ENCODE assay signal across 13 cellular contexts in the genomic region with DNA sequence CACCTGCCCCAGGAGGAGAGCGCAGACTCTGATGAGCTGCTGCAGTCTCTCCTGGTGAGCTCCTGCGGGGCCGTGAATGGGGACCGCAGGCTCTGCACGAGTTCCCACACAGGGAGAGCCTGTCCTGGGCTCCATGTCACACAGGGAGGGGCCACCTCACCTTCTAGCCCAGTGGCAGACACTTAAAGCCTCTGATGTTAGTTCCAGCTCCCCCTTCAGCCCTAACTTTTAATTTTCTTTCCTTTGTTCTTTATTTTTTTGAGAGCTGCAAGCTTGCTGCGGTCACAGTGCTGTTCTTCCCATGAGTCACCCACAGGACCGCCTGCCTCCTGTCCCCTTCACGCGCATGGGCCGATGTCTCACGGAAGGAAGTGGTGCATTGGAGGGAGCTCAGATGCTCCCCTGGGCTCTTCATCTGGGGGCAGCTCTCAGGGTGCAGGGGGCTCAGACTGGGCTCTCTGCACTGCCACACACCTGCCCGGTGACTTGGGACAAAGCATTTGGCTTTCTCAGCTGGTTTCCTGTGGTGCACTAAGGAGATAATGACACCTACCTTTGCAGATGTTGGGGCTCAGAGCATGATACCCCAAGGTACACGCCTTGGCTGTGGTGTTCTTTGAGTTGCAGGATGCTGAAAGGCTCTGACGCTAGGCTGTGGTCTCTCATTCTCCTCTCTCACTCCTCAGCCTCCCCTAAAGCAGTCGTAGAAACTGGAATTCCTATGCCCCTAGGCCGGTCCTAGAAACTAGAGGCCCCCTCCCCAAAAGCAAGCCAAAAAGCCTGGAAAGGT. TPM values are rescaled to one million over a fixed set of nuclear protein-coding genes. Genes with fewer than 3 reads are reported as not detected.
A peak's percentile ranks its signal among the peaks of the same experiment; 100 is the strongest.
DNase-seq lines count a peak whose midpoint lies in the region; ATAC-seq and TF ChIP-seq lines count a peak whose summit lies in the region.
"Had no signal": no experiment of that assay in that cellular context is flagged by ENCODE, and none has a peak within 500 bp of the region (broad histone marks: within the 10 kb centered on the region; RNA-seq: fewer than 3 reads in every experiment).

No MANE protein-coding gene starts in this region.

- CTCF ChIA-PET in HCT116 (lab: Charles Lee): no interaction called here
- CTCF ChIA-PET in activated CD4-positive, alpha-beta T cell treated with anti-CD3 and anti-CD28 coated beads, Interleukin-2, amount 10 ng/mL, durations not matched to agents 7 days and 5 days (lab: Charles Lee): no interaction called here

- no peak overlapping the region for H2AFZ ChIP-seq in HCT116 (ENCODE audit: low read depth, low read length, poor library complexity, severe bottlenecking)

- no peak overlapping the region for H3K9ac ChIP-seq in HCT116 (ENCODE audit: low read length)

- peak; percentile 1 for DNase-seq in HCT116 (ENCODE audit: low read depth, low spot score)
- DNase-seq in activated CD4-positive, alpha-beta T cell treated with anti-CD3 and anti-CD28 coated beads, Interleukin-2, amount 10 ng/mL, durations not matched to agents 7 days and 5 days: no peak
- peak; percentile 29 for DNase-seq in astrocyte of the hippocampus (ENCODE audit: low read depth, low spot score)
- DNase-seq in stimulated activated CD4-positive, alpha-beta T cell treated with anti-CD3 and anti-CD28 coated beads, Interleukin-2, amount 100 ng/mL, for 4 hours (ENCODE audit: low read depth): peak; percentile 22
- no peak for DNase-seq in NOMO-1 treated with dmso at 0.1 percent for 144 hours (lab: John Stamatoyannopoulos, UW; ENCODE audit: unreplicated experiment)
- no peak for DNase-seq in HuH-7.5 (ENCODE audit: low spot score)
- DNase-seq in left ventricle myocardium inferior: no peak
- DNase-seq in esophagus squamous epithelium (lab: John Stamatoyannopoulos, UW): no peak
- DNase-seq: anterior cingulate cortex, COR-L47, hypothalamus, Kasumi-1, NCI-H226 had no signal

- no peak for TF ChIP-seq CTCF in HCT116 (IDR thresholded peaks at IDR 0.05 in 2 of 3, conservative IDR thresholded peaks at IDR 0.05 in 1 of 3; ENCODE audit: borderline replicate concordance in 1 of 3, insufficient read depth in 1 of 3, low read depth in 2 of 3, low read length in 2 of 3)
- no peak for TF ChIP-seq CTCF in left ventricle myocardium inferior (IDR thresholded peaks at IDR 0.05; ENCODE audit: borderline replicate concordance)
- no peak for TF ChIP-seq CTCF in esophagus squamous epithelium (IDR thresholded peaks at IDR 0.05)

- H3K27ac ChIP-seq in HCT116 (ENCODE audit: low read depth, low read length): no peak overlapping the region
- H3K27ac ChIP-seq in left ventricle myocardium inferior (replicated peaks): no peak overlapping the region
- H3K27ac ChIP-seq in esophagus squamous epithelium: no peak overlapping the region

- peak; percentile 83 for ATAC-seq in HCT116

- H3K27me3 Mint-ChIP-seq in activated CD4-positive, alpha-beta T cell treated with anti-CD3 and anti-CD28 coated beads, Interleukin-2, amount 10 ng/mL, durations not matched to agents 7 days and 5 days: peaks cover 2% of the 10 kb centered on the region

- no peak overlapping the region for H3K4me3 Mint-ChIP-seq in activated CD4-positive, alpha-beta T cell treated with anti-CD3 and anti-CD28 coated beads, Interleukin-2, amount 10 ng/mL, durations not matched to agents 7 days and 5 days

- TF ChIP-seq RAD21 in HCT116 (IDR thresholded peaks at IDR 0.05; ENCODE audit: low read depth): no peak

- RAD21 ChIA-PET in HCT116 (lab: Charles Lee; ENCODE audit: low non-redundant PET in 1 of 2, low total read pairs in 2 of 2, uncharacterized antibody in 2 of 2, unreplicated experiment in 2 of 2): no interaction called here

- whole genome bisulfite sequencing in esophagus squamous epithelium, 2 donors: 69 to 73% methylated on average over 11 to 14 of the region's 16 CpGs

- H3K9me2 ChIP-seq in HCT116 (ENCODE audit: insufficient read depth): no peaks in the 10 kb centered on the region

- peak overlapping the region; percentile 41 for H3K27ac Mint-ChIP-seq in activated CD4-positive, alpha-beta T cell treated with anti-CD3 and anti-CD28 coated beads, Interleukin-2, amount 10 ng/mL, durations not matched to agents 7 days and 5 days

- peaks cover 6% of the 10 kb centered on the region for H3K4me1 Mint-ChIP-seq in activated CD4-positive, alpha-beta T cell treated with anti-CD3 and anti-CD28 coated beads, Interleukin-2, amount 10 ng/mL, durations not matched to agents 7 days and 5 days

- H3K9me3 Mint-ChIP-seq in activated CD4-positive, alpha-beta T cell treated with anti-CD3 and anti-CD28 coated beads, Interleukin-2, amount 10 ng/mL, durations not matched to agents 7 days and 5 days: no peaks in the 10 kb centered on the region

- peaks cover 13% of the 10 kb centered on the region for H3K27me3 ChIP-seq in HCT116 (ENCODE audit: insufficient read depth, low read length)
- peaks cover 71% of the 10 kb centered on the region for H3K27me3 ChIP-seq in left ventricle myocardium inferior (ENCODE audit: low read depth)
- peaks cover 0 to 26% (median 0%) of the 10 kb centered on the region in 4 donors for H3K27me3 ChIP-seq in esophagus squamous epithelium

- intact Hi-C loops in HCT116 (cut with micrococcal nuclease) (no loop called here), left ventricle myocardium inferior (cut with micrococcal nuclease) (no loop called here), esophagus squamous epithelium (cut with DNase I) (no loop called here)

- no peaks in the 10 kb centered on the region for H4K20me1 ChIP-seq in HCT116 (ENCODE audit: insufficient read depth)

- H3K4me3 ChIP-seq in HCT116 (replicated peaks in 1 of 2; ENCODE audit: low read depth in 1 of 2, low read length in 2 of 2) (no peak overlapping the region), left ventricle myocardium inferior (no peak overlapping the region), esophagus squamous epithelium (no peak overlapping the region)

- H3K79me2 ChIP-seq in HCT116 (ENCODE audit: insufficient read depth, low read length): no peaks in the 10 kb centered on the region

- POLR2A ChIA-PET in HCT116 (lab: Charles Lee): no interaction called here
- POLR2A ChIA-PET in activated CD4-positive, alpha-beta T cell treated with anti-CD3 and anti-CD28 coated beads, Interleukin-2, amount 10 ng/mL, durations not matched to agents 7 days and 5 days (lab: Charles Lee): no interaction called here

- no peaks in the 10 kb centered on the region for H3K36me3 Mint-ChIP-seq in activated CD4-positive, alpha-beta T cell treated with anti-CD3 and anti-CD28 coated beads, Interleukin-2, amount 10 ng/mL, durations not matched to agents 7 days and 5 days (ENCODE audit: low read depth)

- H3K36me3 ChIP-seq in HCT116 (ENCODE audit: control insufficient read depth in 1 of 2, insufficient read depth in 2 of 2, low read length in 2 of 2) (no peaks in the 10 kb centered on the region), left ventricle myocardium inferior (no peaks in the 10 kb centered on the region), esophagus squamous epithelium (no peaks in the 10 kb centered on the region)

- no peaks in the 10 kb centered on the region for H3K9me3 ChIP-seq in HCT116 (ENCODE audit: control insufficient read depth in 1 of 2, insufficient read depth in 1 of 2, low read depth in 1 of 2, low read length in 2 of 2)
- H3K9me3 ChIP-seq in left ventricle myocardium inferior (replicated peaks): no peaks in the 10 kb centered on the region
- H3K9me3 ChIP-seq in esophagus squamous epithelium: no peaks in the 10 kb centered on the region

- TF ChIP-seq POLR2A in HCT116 (IDR thresholded peaks at IDR 0.05; ENCODE audit: borderline replicate concordance, extremely low read depth, insufficient read depth, insufficient read length) (no peak), esophagus squamous epithelium (IDR thresholded peaks at IDR 0.05) (no peak)

- peak overlapping the region; percentile 19; the same call in 1 of the 2 replicates for H3K4me2 ChIP-seq in HCT116 (ENCODE audit: low read length)

- H3K4me1 ChIP-seq in HCT116 (ENCODE audit: control insufficient read depth in 1 of 2, insufficient read depth in 2 of 2, low read length in 2 of 2) (peaks cover 0 to 7% of the 10 kb centered on the region in 2 experiments; a peak in 2 of 4 replicates), left ventricle myocardium inferior (no peaks in the 10 kb centered on the region), esophagus squamous epithelium (no peaks in the 10 kb centered on the region)

- no TSS peak for BruUV-seq in HCT116 (replicated peaks; lab: Mats Ljungman, UMichigan)

TF ChIP-seq in HCT116, 20 proteins besides CTCF, POLR2A, EP300 and RAD21 (continues in another document):
- no peak for TF ChIP-seq EGR1 (IDR thresholded peaks at IDR 0.05; ENCODE audit: low read depth)
- TF ChIP-seq SP1 (IDR thresholded peaks at IDR 0.05; ENCODE audit: low read depth): no peak
- TF ChIP-seq, protein P1, sequence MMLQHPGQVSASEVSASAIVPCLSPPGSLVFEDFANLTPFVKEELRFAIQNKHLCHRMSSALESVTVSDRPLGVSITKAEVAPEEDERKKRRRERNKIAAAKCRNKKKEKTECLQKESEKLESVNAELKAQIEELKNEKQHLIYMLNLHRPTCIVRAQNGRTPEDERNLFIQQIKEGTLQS (IDR thresholded peaks at IDR 0.05): no peak
- no peak for TF ChIP-seq EZH2 (IDR thresholded peaks at IDR 0.05)
- TF ChIP-seq FOSL1 (IDR thresholded peaks at IDR 0.05; ENCODE audit: low read depth): no peak
- no peak for TF ChIP-seq TCF7L2 (IDR thresholded peaks at IDR 0.05; ENCODE audit: borderline replicate concordance, extremely low read depth, insufficient read depth, insufficient read length)
- no peak for TF ChIP-seq JUND (IDR thresholded peaks at IDR 0.05)
- no peak for TF ChIP-seq EZH2phosphoT487 (IDR thresholded peaks at IDR 0.05; ENCODE audit: borderline replicate concordance)
- TF ChIP-seq ELF1 (IDR thresholded peaks at IDR 0.05; ENCODE audit: borderline replicate concordance, low read depth): no peak
- no peak for TF ChIP-seq ZFX (IDR thresholded peaks at IDR 0.05)
- TF ChIP-seq SIN3A (IDR thresholded peaks at IDR 0.05; ENCODE audit: low read depth): no peak
- TF ChIP-seq SRF (IDR thresholded peaks at IDR 0.05; ENCODE audit: low read depth): no peak
- no peak for TF ChIP-seq CEBPB (IDR thresholded peaks at IDR 0.05; ENCODE audit: low read depth)

RNA-seq across cellular contexts. Expression of a gene that starts 37.2 kb away (rescaled TPM):
- total RNA-seq in HCT116 (2021; ENCODE audit: unreplicated experiment) (10.7 TPM), left ventricle myocardium inferior (15.7 TPM), esophagus squamous epithelium (10 to 100 TPM in 1 of 4 donors, 1 to 10 TPM in 2, under 1 TPM in 1; 0.72 to 10.9 (median 5.9) TPM)
- 5.1 and 6.4 TPM in 2 replicates for polyA plus RNA-seq in HCT116 (2012)
- under 1 TPM; 0.20 to 0.58 TPM for total RNA-seq in activated CD4-positive, alpha-beta T cell treated with anti-CD3 and anti-CD28 coated beads, Interleukin-2, amount 10 ng/mL, durations not matched to agents 7 days and 5 days

Comparison
In these comparisons a context has a peak if more than half of its experiments do, and no peak if none do; other contexts are left out.
1. DNase-seq: peak in HCT116 (single experiment), astrocyte of the hippocampus (single experiment) and stimulated activated CD4-positive, alpha-beta T cell treated with anti-CD3 and anti-CD28 coated beads, Interleukin-2, amount 100 ng/mL, for 4 hours (single experiment); none in activated CD4-positive, alpha-beta T cell treated with anti-CD3 and anti-CD28 coated beads, Interleukin-2, amount 10 ng/mL, durations not matched to agents 7 days and 5 days (single experiment), NOMO-1 treated with dmso at 0.1 percent for 144 hours (single experiment), HuH-7.5 (single experiment), left ventricle myocardium inferior (single experiment) and esophagus squamous epithelium (single experiment).